28 cellular contexts compared by ENCODE assay signal in genomic region chr12:93314177-93314497, GRCh38.
"Had no signal": no experiment of that assay in that cellular context is flagged by ENCODE, and none has a peak within 500 bp of the region (broad histone marks: within the 10 kb centered on the region; RNA-seq: fewer than 3 reads in every experiment).

No MANE protein-coding gene starts in this region.

- H3K79me2 ChIP-seq: parathyroid adenoma had no signal

- H3K27me3 ChIP-seq: body of pancreas, dorsolateral prefrontal cortex, gastrocnemius medialis, stomach, thyroid gland had no signal

- H3K4me3 ChIP-seq: body of pancreas, coronary artery, dorsolateral prefrontal cortex, gastrocnemius medialis, psoas muscle, stomach, thyroid gland had no signal

- H3K36me3 ChIP-seq: gastrocnemius medialis, stomach, thyroid gland had no signal

- H3K36me3 Mint-ChIP-seq: activated CD8-positive, alpha-beta memory T cell treated with anti-CD3 and anti-CD28 coated beads, Interleukin-2, amount 10 ng/mL, durations not matched to agents 7 days and 5 days; activated naive CD8-positive, alpha-beta T cell; mesothelial cell of epicardium; naive thymus-derived CD4-positive, alpha-beta T cell; stimulated activated naive B cell treated with anti-CD40 and anti-IgM and Interleukin-4, amounts not matched to agents 10 μg/mL and 1 μg/mL and 100 μg/mL, for 72 hours had no signal

- H3K4me1 ChIP-seq: gastrocnemius medialis, parathyroid adenoma, thyroid gland had no signal

- H2AFZ ChIP-seq: parathyroid adenoma had no signal

- ATAC-seq: activated CD4-positive, alpha-beta T cell treated with anti-CD3 and anti-CD28 coated beads for 36 hours; activated CD8-positive, alpha-beta memory T cell treated with anti-CD3 and anti-CD28 coated beads, Interleukin-2, amount 10 ng/mL, durations not matched to agents 7 days and 5 days; activated CD8-positive, alpha-beta T cell treated with anti-CD3 and anti-CD28 coated beads, Interleukin-2, amount 10 ng/mL, durations not matched to agents 7 days and 5 days; effector memory CD8-positive, alpha-beta T cell; gastrocnemius medialis; left ventricle myocardium superior; naive thymus-derived CD4-positive, alpha-beta T cell; psoas muscle; stimulated activated naive B cell treated with anti-CD40 and anti-IgM and Interleukin-4, amounts not matched to agents 10 μg/mL and 1 μg/mL and 100 μg/mL, for 72 hours had no signal

- H3K4me1 Mint-ChIP-seq: activated CD8-positive, alpha-beta memory T cell treated with anti-CD3 and anti-CD28 coated beads, Interleukin-2, amount 10 ng/mL, durations not matched to agents 7 days and 5 days had no signal

- H3K9me3 Mint-ChIP-seq: effector memory CD8-positive, alpha-beta T cell; mesothelial cell of epicardium; neural crest cell; stimulated activated naive B cell treated with anti-CD40 and anti-IgM and Interleukin-4, amounts not matched to agents 10 μg/mL and 1 μg/mL and 100 μg/mL, for 72 hours had no signal

- H3K9me3 ChIP-seq: body of pancreas, gastrocnemius medialis, psoas muscle, stomach, thyroid gland had no signal

- H3K27me3 Mint-ChIP-seq: activated CD4-positive, alpha-beta T cell treated with anti-CD3 and anti-CD28 coated beads for 36 hours; activated CD8-positive, alpha-beta memory T cell treated with anti-CD3 and anti-CD28 coated beads, Interleukin-2, amount 10 ng/mL, durations not matched to agents 7 days and 5 days; activated naive CD8-positive, alpha-beta T cell; naive thymus-derived CD4-positive, alpha-beta T cell; stimulated activated naive B cell treated with anti-CD40 and anti-IgM and Interleukin-4, amounts not matched to agents 10 μg/mL and 1 μg/mL and 100 μg/mL, for 72 hours had no signal

- DNase-seq: activated CD4-positive, alpha-beta T cell treated with anti-CD3 and anti-CD28 coated beads for 36 hours; activated CD4-positive, CD25-positive, alpha-beta regulatory T cell; activated CD8-positive, alpha-beta memory T cell treated with anti-CD3 and anti-CD28 coated beads, Interleukin-2, amount 10 ng/mL, durations not matched to agents 7 days and 5 days; activated CD8-positive, alpha-beta T cell treated with anti-CD3 and anti-CD28 coated beads, Interleukin-2, amount 10 ng/mL, durations not matched to agents 7 days and 5 days; activated effector memory CD4-positive, alpha-beta T cell treated with Interleukin-2 at 50 U/mL for 16 hours; activated naive CD4-positive, alpha-beta T cell treated with Interleukin-2 at 50 U/mL for 16 hours; activated T-cell treated with anti-CD3 and anti-CD28 coated beads for 4 hours; anterior cingulate cortex; cerebellar nuclear complex; effector memory CD8-positive, alpha-beta T cell; gastrocnemius medialis; glutamatergic neuron; left ventricle myocardium superior; naive thymus-derived CD4-positive, alpha-beta T cell; nucleus accumbens; psoas muscle; stimulated activated CD4-positive, alpha-beta T cell treated with anti-CD3 and anti-CD28 coated beads, Interleukin-15, amount 100 ng/mL, for 24 hours; stimulated activated CD4-positive, alpha-beta T cell treated with anti-CD3 and anti-CD28 coated beads, Interleukin-2, amount 100 ng/mL, for 24 hours; stimulated activated naive B cell treated with anti-CD40 and anti-IgM and Interleukin-4, amounts not matched to agents 10 μg/mL and 1 μg/mL and 100 μg/mL, for 72 hours; thyroid gland had no signal

- H3K9ac ChIP-seq: parathyroid adenoma had no signal

- H3K4me3 Mint-ChIP-seq: activated CD4-positive, alpha-beta T cell treated with anti-CD3 and anti-CD28 coated beads for 36 hours; activated CD8-positive, alpha-beta memory T cell treated with anti-CD3 and anti-CD28 coated beads, Interleukin-2, amount 10 ng/mL, durations not matched to agents 7 days and 5 days; activated CD8-positive, alpha-beta T cell treated with anti-CD3 and anti-CD28 coated beads, Interleukin-2, amount 10 ng/mL, durations not matched to agents 7 days and 5 days; activated naive CD8-positive, alpha-beta T cell; effector memory CD8-positive, alpha-beta T cell; mesothelial cell of epicardium; naive thymus-derived CD4-positive, alpha-beta T cell; neural crest cell; stimulated activated naive B cell treated with anti-CD40 and anti-IgM and Interleukin-4, amounts not matched to agents 10 μg/mL and 1 μg/mL and 100 μg/mL, for 72 hours had no signal

- H3K27ac Mint-ChIP-seq: activated CD4-positive, alpha-beta T cell treated with anti-CD3 and anti-CD28 coated beads for 36 hours; activated CD8-positive, alpha-beta memory T cell treated with anti-CD3 and anti-CD28 coated beads, Interleukin-2, amount 10 ng/mL, durations not matched to agents 7 days and 5 days; activated CD8-positive, alpha-beta T cell treated with anti-CD3 and anti-CD28 coated beads, Interleukin-2, amount 10 ng/mL, durations not matched to agents 7 days and 5 days; activated naive CD8-positive, alpha-beta T cell; effector memory CD8-positive, alpha-beta T cell; mesothelial cell of epicardium; stimulated activated naive B cell treated with anti-CD40 and anti-IgM and Interleukin-4, amounts not matched to agents 10 μg/mL and 1 μg/mL and 100 μg/mL, for 72 hours had no signal

- H3K27ac ChIP-seq: body of pancreas, coronary artery, dorsolateral prefrontal cortex, gastrocnemius medialis, parathyroid adenoma, psoas muscle, stomach, thyroid gland had no signal
